Comparison of ENCODE assay signal across 1 cellular context in the genomic region with DNA sequence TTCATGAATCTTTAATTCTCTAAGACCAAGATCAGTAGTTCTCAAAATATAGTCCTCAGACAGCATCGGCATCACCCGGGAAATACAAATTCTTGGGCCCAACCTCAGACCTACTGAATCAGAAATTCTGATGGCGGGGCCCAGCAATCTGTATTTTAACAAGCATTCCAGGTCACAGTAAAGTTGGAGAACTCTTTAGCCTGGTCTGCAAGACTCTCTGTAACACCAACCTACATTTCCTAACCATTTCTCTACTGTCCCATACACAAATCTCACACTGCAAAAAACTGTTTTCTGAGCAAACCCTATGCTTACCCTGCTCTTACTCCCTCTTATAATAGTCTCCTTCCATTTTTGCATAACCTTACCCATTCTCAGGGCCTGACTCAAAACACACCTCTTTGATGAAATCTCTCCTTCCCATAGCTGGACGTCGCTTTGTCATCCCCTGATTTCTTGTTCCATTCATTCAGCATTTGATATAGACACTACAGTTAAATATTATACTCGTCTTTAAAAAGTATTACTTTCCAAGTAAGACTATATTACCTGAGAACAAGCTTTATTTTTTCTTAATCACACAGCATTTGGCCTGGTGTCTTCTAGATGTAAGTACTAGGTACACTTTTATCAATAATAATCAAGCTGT.
TF ChIP-seq lines count a peak whose summit lies in the region.

No MANE protein-coding gene starts in this region.

TF ChIP-seq in HepG2, 621 proteins besides CTCF, POLR2A, EP300 and RAD21 (continued from another document):
- TF ChIP-seq ZNF264 (CRISPR knock-in tag; IDR thresholded peaks at IDR 0.05) = no peak
- no peak for TF ChIP-seq ZNF749 (CRISPR knock-in tag; IDR thresholded peaks at IDR 0.05; ENCODE audit: borderline replicate concordance)
- TF ChIP-seq ZNF589 (CRISPR knock-in tag; conservative IDR thresholded peaks at IDR 0.05) = no peak
- no peak for TF ChIP-seq ZNF660 (CRISPR knock-in tag; IDR thresholded peaks at IDR 0.05; ENCODE audit: borderline replicate concordance, low read depth)
- TF ChIP-seq DNMT3B (CRISPR knock-in tag; conservative IDR thresholded peaks at IDR 0.05) = no peak
- TF ChIP-seq, protein P1, sequence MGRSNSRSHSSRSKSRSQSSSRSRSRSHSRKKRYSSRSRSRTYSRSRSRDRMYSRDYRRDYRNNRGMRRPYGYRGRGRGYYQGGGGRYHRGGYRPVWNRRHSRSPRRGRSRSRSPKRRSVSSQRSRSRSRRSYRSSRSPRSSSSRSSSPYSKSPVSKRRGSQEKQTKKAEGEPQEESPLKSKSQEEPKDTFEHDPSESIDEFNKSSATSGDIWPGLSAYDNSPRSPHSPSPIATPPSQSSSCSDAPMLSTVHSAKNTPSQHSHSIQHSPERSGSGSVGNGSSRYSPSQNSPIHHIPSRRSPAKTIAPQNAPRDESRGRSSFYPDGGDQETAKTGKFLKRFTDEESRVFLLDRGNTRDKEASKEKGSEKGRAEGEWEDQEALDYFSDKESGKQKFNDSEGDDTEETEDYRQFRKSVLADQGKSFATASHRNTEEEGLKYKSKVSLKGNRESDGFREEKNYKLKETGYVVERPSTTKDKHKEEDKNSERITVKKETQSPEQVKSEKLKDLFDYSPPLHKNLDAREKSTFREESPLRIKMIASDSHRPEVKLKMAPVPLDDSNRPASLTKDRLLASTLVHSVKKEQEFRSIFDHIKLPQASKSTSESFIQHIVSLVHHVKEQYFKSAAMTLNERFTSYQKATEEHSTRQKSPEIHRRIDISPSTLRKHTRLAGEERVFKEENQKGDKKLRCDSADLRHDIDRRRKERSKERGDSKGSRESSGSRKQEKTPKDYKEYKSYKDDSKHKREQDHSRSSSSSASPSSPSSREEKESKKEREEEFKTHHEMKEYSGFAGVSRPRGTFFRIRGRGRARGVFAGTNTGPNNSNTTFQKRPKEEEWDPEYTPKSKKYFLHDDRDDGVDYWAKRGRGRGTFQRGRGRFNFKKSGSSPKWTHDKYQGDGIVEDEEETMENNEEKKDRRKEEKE (IDR thresholded peaks at IDR 0.05) = no peak
